In the genomic region with DNA sequence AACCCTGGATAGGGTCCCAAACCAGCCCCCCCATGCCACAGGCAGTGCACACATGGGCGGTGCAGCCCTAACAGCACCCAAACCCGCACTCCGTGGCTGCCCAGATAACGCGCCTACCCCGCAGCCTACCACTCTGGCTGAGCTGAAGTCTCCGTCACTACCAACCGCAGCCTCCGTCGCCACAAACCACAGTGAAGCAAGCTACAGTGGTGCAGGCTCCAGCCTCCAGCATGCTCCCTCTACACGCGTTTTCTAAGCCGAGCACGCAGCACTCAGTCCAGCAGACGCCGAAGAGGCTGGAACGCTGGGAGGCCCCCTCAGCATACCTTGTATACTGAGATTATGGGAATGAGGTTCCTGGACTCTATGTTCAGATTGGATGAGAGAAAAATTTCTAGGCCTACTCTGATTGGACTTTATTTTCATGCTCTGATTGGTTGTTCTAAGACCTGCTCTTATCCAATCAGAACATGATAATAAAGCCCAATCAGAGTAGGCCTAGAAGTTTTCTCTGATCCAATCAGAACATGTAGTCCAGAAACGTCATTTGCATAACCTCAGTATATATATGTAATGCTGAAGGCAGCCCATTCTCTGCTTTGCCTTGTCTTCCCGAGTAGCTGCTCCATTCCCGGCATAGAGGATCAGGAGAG, we compare ENCODE assay signal across 27 cellular contexts. TPM values are rescaled to one million over a fixed set of nuclear protein-coding genes. Genes with fewer than 3 reads are reported as not detected.
"Had no signal": no experiment of that assay in that cellular context is flagged by ENCODE, and none has a peak within 500 bp of the region (broad histone marks: within the 10 kb centered on the region; RNA-seq: fewer than 3 reads in every experiment).

No MANE protein-coding gene starts in this region.

- H3K4me1 Mint-ChIP-seq: activated B cell treated with CpG ODN at 0.5 μM for 24 hours; central memory CD8-positive, alpha-beta T cell had no signal

- ATAC-seq: activated T-cell treated with anti-CD3 and anti-CD28 coated beads, Interleukin-2, amount 50 U/mL, for 4 hours; PC-3; SK-N-SH treated with all-trans-retinoic acid at 6 μM for 48 hours had no signal

- H3K27ac ChIP-seq: SJSA1 had no signal

- H3K4me3 ChIP-seq: SJSA1 had no signal

- H3K27me3 Mint-ChIP-seq: activated naive CD8-positive, alpha-beta T cell had no signal

- H3K4me1 ChIP-seq: SJSA1 had no signal

- H3K4me3 Mint-ChIP-seq: activated B cell treated with CpG ODN at 0.5 μM for 24 hours; activated CD4-positive, alpha-beta T cell treated with anti-CD3 and anti-CD28 coated beads, Interleukin-2, amount 10 ng/mL, durations not matched to agents 24 days and 14 days; activated naive CD4-positive, alpha-beta T cell treated with anti-CD3 and anti-CD28 coated beads for 36 hours; activated naive CD8-positive, alpha-beta T cell; activated T-cell treated with anti-CD3 and anti-CD28 coated beads, Interleukin-2, amount 50 U/mL, for 4 hours; central memory CD8-positive, alpha-beta T cell; T-helper 1 cell treated with Interleukin-12 subunit alpha and Interleukin-12 subunit beta and Interleukin-4 antibody, amounts not matched to agents 30 μg/mL and 1 μg/mL, for 36 hours had no signal

- DNase-seq: activated B cell treated with CpG ODN at 0.5 μM for 24 hours; activated CD4-positive, alpha-beta T cell treated with anti-CD3 and anti-CD28 coated beads for 1 hour; activated CD4-positive, alpha-beta T cell treated with anti-CD3 and anti-CD28 coated beads, Interleukin-2, amount 10 ng/mL, durations not matched to agents 24 days and 14 days; activated CD4-positive, alpha-beta T cell treated with anti-CD3 and anti-CD28 coated beads, Interleukin-2, amount 50 U/mL, for 48 hours; activated CD8-positive, alpha-beta memory T cell treated with anti-CD3 and anti-CD28 coated beads for 24 hours; activated gamma-delta T cell; activated naive CD4-positive, alpha-beta T cell treated with anti-CD3 and anti-CD28 coated beads for 36 hours; activated T-cell treated with anti-CD3 and anti-CD28 coated beads, Interleukin-2, amount 50 U/mL, for 4 hours; amygdala; MM.1S; NCI-H1105 treated with DMSO at 0.1 percent for 48 hours; NCI-H1436 treated with DMSO at 0.1 percent for 48 hours; NCI-H187; NCI-H2081; NCI-H510A treated with DMSO at 0.1 percent for 48 hours; PC-3; SHP77; SW 1271; T-helper 9 cell had no signal

- H3K27me3 ChIP-seq: SJSA1 had no signal

- H3K36me3 ChIP-seq: SJSA1 had no signal

- H3K9me3 Mint-ChIP-seq: activated B cell treated with CpG ODN at 0.5 μM for 24 hours; activated CD4-positive, alpha-beta T cell treated with anti-CD3 and anti-CD28 coated beads, Interleukin-2, amount 10 ng/mL, durations not matched to agents 24 days and 14 days; activated naive CD4-positive, alpha-beta T cell treated with anti-CD3 and anti-CD28 coated beads for 36 hours; activated T-cell treated with anti-CD3 and anti-CD28 coated beads, Interleukin-2, amount 50 U/mL, for 4 hours; central memory CD8-positive, alpha-beta T cell; T-helper 1 cell treated with Interleukin-12 subunit alpha and Interleukin-12 subunit beta and Interleukin-4 antibody, amounts not matched to agents 30 μg/mL and 1 μg/mL, for 36 hours had no signal

- H3K27ac Mint-ChIP-seq: activated B cell treated with CpG ODN at 0.5 μM for 24 hours; activated CD4-positive, alpha-beta T cell treated with anti-CD3 and anti-CD28 coated beads, Interleukin-2, amount 10 ng/mL, durations not matched to agents 24 days and 14 days; activated naive CD4-positive, alpha-beta T cell treated with anti-CD3 and anti-CD28 coated beads for 36 hours; activated naive CD8-positive, alpha-beta T cell; brain; T-helper 1 cell treated with Interleukin-12 subunit alpha and Interleukin-12 subunit beta and Interleukin-4 antibody, amounts not matched to agents 30 μg/mL and 1 μg/mL, for 36 hours had no signal

- H3K9me3 ChIP-seq: SJSA1 had no signal

- H3K36me3 Mint-ChIP-seq: activated naive CD8-positive, alpha-beta T cell; brain had no signal

- FAIRE-seq: astrocyte, RCC 7860 had no signal

RNA-seq across cellular contexts. Expression of a gene that starts 56.7 kb away (rescaled TPM):
- total RNA-seq: activated B cell treated with CpG ODN at 0.5 μM for 24 hours; activated CD4-positive, alpha-beta T cell treated with anti-CD3 and anti-CD28 coated beads, Interleukin-2, amount 10 ng/mL, durations not matched to agents 24 days and 14 days; activated naive CD4-positive, alpha-beta T cell treated with anti-CD3 and anti-CD28 coated beads for 36 hours; activated T-cell treated with anti-CD3 and anti-CD28 coated beads, Interleukin-2, amount 50 U/mL, for 4 hours; astrocyte; PC-3 had no signal
